In genomic region chr5:179908528-179908927, GRCh38 we compare ENCODE assay signal across 8 cellular contexts. TPM values are rescaled to one million over a fixed set of nuclear protein-coding genes. Genes with fewer than 3 reads are reported as not detected.
A peak's percentile ranks its signal among the peaks of the same experiment; 100 is the strongest.
DNase-seq lines count a peak whose midpoint lies in the region; ATAC-seq, FAIRE-seq and TF ChIP-seq lines count a peak whose summit lies in the region.

No MANE protein-coding gene starts in this region.

- H4K20me1 ChIP-seq in K562 (replicated peaks; ENCODE audit: control insufficient read depth, insufficient read depth, low read length): no peaks in the 10 kb centered on the region

- no peak for FAIRE-seq in K562 (lab: Jason Lieb, UNC)

- CTCF ChIA-PET in K562 (lab: Yijun Ruan, JAX; ENCODE audit: low intra/inter-chr PET ratio): interaction anchor here (0.7 kb wide), 1 partner anchor 42 kb away, joined by 3 read pairs; no protein-coding TSS in a partner anchor

- TF ChIP-seq POLR2A in K562 (conservative IDR thresholded peaks at IDR 0.05): no peak

- BruUV-seq in K562 (replicated peaks; lab: Mats Ljungman, UMichigan): no TSS peak

- POLR2A ChIA-PET in K562 (lab: Yijun Ruan, JAX): no interaction called here

- peak overlapping the region in 1 of 2 experiments; percentile 52; a peak in 1 of 4 replicates for H3K9ac ChIP-seq in K562 (ENCODE audit: insufficient read depth in 1 of 2, low read depth in 2 of 2, low read length in 2 of 2)

- in situ Hi-C loops in K562 (cut with MboI): no loop called here

- H3K4me1 ChIP-seq in right cardiac atrium (ENCODE audit: control insufficient read depth, insufficient read depth, low read length) (peaks cover 4% of the 10 kb centered on the region), K562 (replicated peaks in 1 of 2; ENCODE audit: control insufficient read depth in 2 of 2, insufficient read depth in 2 of 2, low read length in 2 of 2) (peaks cover 6 to 38% of the 10 kb centered on the region in 2 experiments; a peak in 4 of 5 replicates), mucosa of descending colon (ENCODE audit: low read depth) (peaks cover 7% of the 10 kb centered on the region), aorta (ENCODE audit: control insufficient read depth in 1 of 2, insufficient read depth in 2 of 2, low read length in 2 of 2) (no peaks in the 10 kb centered on the region)

- DNase-seq in right cardiac atrium (no peak), Right ventricle myocardium inferior (ENCODE audit: missing footprints) (no peak), K562 (ENCODE audit: extremely low read depth in 1 of 4, low spot score in 3 of 4) (peak in 1 of 4 experiments; percentile 14), mucosa of descending colon (peak in 2 of 3 donors; percentile 49 to 63), aorta (peak in 1 of 2 donors; percentile 56), Ammon's horn (ENCODE audit: low spot score) (no peak), dedifferentiated amniotic fluid mesenchymal stem cell (ENCODE audit: extremely low spot score) (no peak)
- DNase-seq in activated CD8-positive, alpha-beta memory T cell treated with anti-CD3 and anti-CD28 coated beads, Interleukin-2, amount 50 U/mL, for 48 hours: no peak

- H3K27ac ChIP-seq in right cardiac atrium (ENCODE audit: low read length) (no peak overlapping the region), K562 (ENCODE audit: extremely low read depth, low read depth, low read length) (no peak overlapping the region), aorta (ENCODE audit: low read depth in 1 of 2, low read length in 2 of 2) (no peak overlapping the region)

- peak; percentile 24 to 32 (median 29); a peak in 5 of 6 replicates for TF ChIP-seq CTCF in K562 (IDR thresholded peaks at IDR 0.05 in 2 of 3, conservative IDR thresholded peaks at IDR 0.05 in 1 of 3; ENCODE audit: insufficient read depth in 2 of 3, low read depth in 1 of 3, low read length in 3 of 3)
- TF ChIP-seq CTCF in mucosa of descending colon (IDR thresholded peaks at IDR 0.05): no peak

- WGBS in right cardiac atrium: 75% methylated on average over 16 of the region's 16 CpGs
- WGBS in K562 (ENCODE audit: insufficient coverage, low coverage, missing lambda C conversion rate): 64% methylated on average over 15 of the region's 16 CpGs
- WGBS in aorta, 2 donors: 86% methylated on average over 16 of the region's 16 CpGs

- H3K4me3 ChIP-seq in right cardiac atrium (ENCODE audit: low read length) (no peak overlapping the region), K562 (no peak overlapping the region), mucosa of descending colon (no peak overlapping the region), aorta (ENCODE audit: low read length in 2 of 2) (no peak overlapping the region)

- H2AFZ ChIP-seq in K562 (ENCODE audit: low read depth, low read length): no peak overlapping the region

- H3K36me3 ChIP-seq in K562 (ENCODE audit: control insufficient read depth, insufficient read depth, low read length): peaks cover 22% of the 10 kb centered on the region; the same call in 2 of the 3 replicates
- H3K36me3 ChIP-seq in mucosa of descending colon (ENCODE audit: low read depth): peaks cover 1% of the 10 kb centered on the region
- H3K36me3 ChIP-seq in aorta (ENCODE audit: control insufficient read depth in 1 of 2, insufficient read depth in 2 of 2, low read length in 1 of 2): peaks cover 0 to 5% of the 10 kb centered on the region in 2 donors

- ATAC-seq in right cardiac atrium (peak; percentile 9 to 16), Right ventricle myocardium inferior (no peak), K562 (peak; percentile 31), mucosa of descending colon (no peak), aorta (ENCODE audit: low FRiP score) (peak; percentile 17)

- peaks cover 25% of the 10 kb centered on the region for H3K79me2 ChIP-seq in K562 (ENCODE audit: control insufficient read depth, insufficient read depth, low read length)

- no peaks in the 10 kb centered on the region for H3K27me3 ChIP-seq in right cardiac atrium (ENCODE audit: control insufficient read depth, insufficient read depth)
- peaks cover 0 to 3% of the 10 kb centered on the region in 2 experiments; a peak in 1 of 5 replicates for H3K27me3 ChIP-seq in K562 (ENCODE audit: control insufficient read depth in 2 of 2, insufficient read depth in 2 of 2, low read length in 2 of 2)
- no peaks in the 10 kb centered on the region for H3K27me3 ChIP-seq in aorta (ENCODE audit: control insufficient read depth in 1 of 2, insufficient read depth in 2 of 2, low read length in 1 of 2)

- TF ChIP-seq RAD21 in K562 (CRISPR knock-in tag; conservative IDR thresholded peaks at IDR 0.05 in 1 of 2, IDR thresholded peaks at IDR 0.05 in 1 of 2): peak in 1 of 2 experiments; percentile 13; a peak in 1 of 4 replicates

- no peaks in the 10 kb centered on the region for H3K9me1 ChIP-seq in K562 (ENCODE audit: control insufficient read depth, insufficient read depth, low read length)

- intact Hi-C loops in right cardiac atrium (cut with DNase I) (loop anchor here in 1 of 4 donors (10.0 kb wide), 1 partner anchor 174 kb away; the partner anchor contains the start of gene MAML1), Right ventricle myocardium inferior (cut with DNase I) (loop anchor here (5.0 kb wide), 3 partner anchors 101 to 164 kb away; partner anchors contain the start of genes MGAT4B and RNF130), K562 (cut with micrococcal nuclease) (loop anchor here (5.0 kb wide), 1 partner anchor 101 kb away; the partner anchor contains the start of gene MGAT4B), mucosa of descending colon (cut with DNase I, micrococcal nuclease) (loop anchor here in 1 of 2 donors (5.0 kb wide), 1 partner anchor 146 kb away; no protein-coding TSS in a partner anchor), aorta (cut with DNase I) (loop anchor here (5.0 kb wide), 3 partner anchors 101 to 164 kb away; partner anchors contain the start of genes MGAT4B (in 1 of the 2) and RNF130 (in 1 of the 2))

- H3K9me3 ChIP-seq in right cardiac atrium (ENCODE audit: control insufficient read depth, low read length) (no peaks in the 10 kb centered on the region), K562 (replicated peaks; ENCODE audit: control insufficient read depth, insufficient read depth, low read depth, low read length) (no peaks in the 10 kb centered on the region), mucosa of descending colon (no peaks in the 10 kb centered on the region), aorta (ENCODE audit: control insufficient read depth, low read length) (no peaks in the 10 kb centered on the region)

- H3K4me2 ChIP-seq in K562 (ENCODE audit: insufficient read depth, low read length): no peak overlapping the region

- TF ChIP-seq EP300 in K562 (IDR thresholded peaks at IDR 0.05; ENCODE audit: low read length): no peak

TF ChIP-seq in K562, 482 proteins besides CTCF, POLR2A, EP300 and RAD21 (continues in another document):
- 0 out of 2 replicates have a peak, but pooled peaks have one; percentile 5 for TF ChIP-seq ZFX (CRISPR knock-in tag; IDR thresholded peaks at IDR 0.05)
- peak; percentile 22; the same call in 1 of the 2 replicates for TF ChIP-seq ZBTB7A (IDR thresholded peaks at IDR 0.05; ENCODE audit: borderline replicate concordance, control insufficient read depth, low read depth, low read length)

RNA-seq across cellular contexts. Expression of gene TBC1D9B, which starts 0.8 kb away (rescaled TPM):
- total RNA-seq in right cardiac atrium: 10 to 100 TPM; 36.2 to 51.5 (median 45.2) TPM
- polyA plus RNA-seq in right cardiac atrium: 39.3 TPM
- 37.1 TPM for total RNA-seq in Right ventricle myocardium inferior
- 150 and 367 TPM in 2 replicates for total RNA-seq in K562 (2011; cell fraction: chromatin; rRNA removed; ENCODE audit: low replicate concordance)
- total RNA-seq in K562 (2011; cell fraction: nucleolus; rRNA removed): 181 and 203 TPM in 2 replicates
- total RNA-seq in K562 (2011; cell fraction: nucleoplasm; rRNA removed): 151 and 162 TPM in 2 replicates
- total RNA-seq in K562 (2014; rRNA removed): 16.1 and 24.0 TPM in 2 replicates
- 13.0 and 20.7 TPM in 2 replicates for total RNA-seq in K562 (2014; rRNA removed; fragmentation: Illumina TruSeq; extraction: Trizol)
- total RNA-seq in K562 (2015; rRNA removed; fragmentation: Illumina TruSeq; extraction: Trizol): 35.8 and 36.6 TPM in 2 replicates
- 54.3 and 59.1 TPM in 2 replicates for total RNA-seq in K562 (2021)
- 33.5 and 46.0 TPM in 2 replicates for polyA plus RNA-seq in K562 (2011; rRNA removed)
- 29.6 and 41.6 TPM in 2 replicates for polyA plus RNA-seq in K562 (2011; cell fraction: cytosol; rRNA removed)
- polyA plus RNA-seq in K562 (2011; cell fraction: nucleus; rRNA removed): 213 and 357 TPM in 2 replicates
- 42.8 and 54.1 TPM in 2 replicates for polyA plus RNA-seq in K562 (2012)
- polyA plus RNA-seq in K562 (2014; fragmentation: Illumina TruSeq; extraction: Trizol): 33.7 and 37.5 TPM in 2 replicates
- polyA plus RNA-seq in K562 (2014; fragmentation: Nextera tagmentation; extraction: Ambion mirVana): 1 to 10 TPM; 2.9 to 4.2 TPM
- polyA plus RNA-seq in K562 (2014; rRNA removed): 43.7 and 51.0 TPM in 2 replicates
- 31.3 and 37.5 TPM in 2 replicates for polyA minus RNA-seq in K562 (2011; rRNA and poly(A)+ RNA removed)
- 31.0 and 44.1 TPM in 2 replicates for polyA minus RNA-seq in K562 (2011; cell fraction: cytosol; rRNA and poly(A)+ RNA removed)
- polyA minus RNA-seq in K562 (2011; cell fraction: nucleus; rRNA and poly(A)+ RNA removed): 77.8 and 93.6 TPM in 2 replicates
- total RNA-seq in mucosa of descending colon: 100 to 1,000 TPM; 115 to 117 (median 116) TPM
- 100 to 1,000 TPM in 1 of 2 donors, 10 to 100 TPM in 1; 90.0 to 120 TPM for total RNA-seq in aorta
- polyA plus RNA-seq in aorta: 10 to 100 TPM; 32.1 to 60.2 TPM

RNA-seq across cellular contexts. Expression of gene MRNIP, which starts 49.9 kb away (rescaled TPM):
- total RNA-seq in right cardiac atrium (10 to 100 TPM; 12.3 to 20.1 (median 16.4) TPM), Right ventricle myocardium inferior (12.2 TPM), K562 (2014; rRNA removed) (16.8 and 22.7 TPM in 2 replicates), K562 (2014; rRNA removed; fragmentation: Illumina TruSeq; extraction: Trizol) (7.2 and 9.7 TPM in 2 replicates), K562 (2015; rRNA removed; fragmentation: Illumina TruSeq; extraction: Trizol) (10.4 and 12.2 TPM in 2 replicates), K562 (2021) (18.4 and 20.7 TPM in 2 replicates), mucosa of descending colon (10 to 100 TPM; 20.8 to 38.3 (median 27.5) TPM), aorta (10 to 100 TPM; 22.9 to 46.6 TPM)
- polyA plus RNA-seq in right cardiac atrium (20.5 TPM), K562 (2011; rRNA removed) (25.6 and 35.4 TPM in 2 replicates), K562 (2014; fragmentation: Illumina TruSeq; extraction: Trizol) (18.0 and 18.5 TPM in 2 replicates), K562 (2014; fragmentation: Nextera tagmentation; extraction: Ambion mirVana) (1 to 10 TPM; 3.6 to 6.2 TPM), K562 (2014; rRNA removed) (39.0 and 42.7 TPM in 2 replicates), aorta (100 to 1,000 TPM in 1 of 2 donors, 10 to 100 TPM in 1; 24.2 to 103 TPM)
- total RNA-seq in K562 (2011; cell fraction: chromatin; rRNA removed; ENCODE audit: low replicate concordance): 168 and 262 TPM in 2 replicates
- total RNA-seq in K562 (2011; cell fraction: nucleolus; rRNA removed): 113 and 114 TPM in 2 replicates
- total RNA-seq in K562 (2011; cell fraction: nucleoplasm; rRNA removed): 118 and 124 TPM in 2 replicates
- polyA plus RNA-seq in K562 (2011; cell fraction: cytosol; rRNA removed): 18.4 and 20.1 TPM in 2 replicates
- polyA plus RNA-seq in K562 (2011; cell fraction: nucleus; rRNA removed): 148 and 191 TPM in 2 replicates
- polyA plus RNA-seq in K562 (2012): 18.9 and 21.4 TPM in 2 replicates
- 8.8 and 10.6 TPM in 2 replicates for polyA minus RNA-seq in K562 (2011; rRNA and poly(A)+ RNA removed)
- polyA minus RNA-seq in K562 (2011; cell fraction: cytosol; rRNA and poly(A)+ RNA removed): 5.3 and 8.0 TPM in 2 replicates
- 21.1 and 26.9 TPM in 2 replicates for polyA minus RNA-seq in K562 (2011; cell fraction: nucleus; rRNA and poly(A)+ RNA removed)

Comparison
In these comparisons a context has a peak if more than half of its experiments do, and no peak if none do; other contexts are left out.
1. ATAC-seq: peak in right cardiac atrium (2 of 2), K562 (single experiment) and aorta (single experiment); none in Right ventricle myocardium inferior (single experiment) and mucosa of descending colon (single experiment).
2. DNase-seq: peak in mucosa of descending colon (2 of 3); none in right cardiac atrium (0 of 3), Right ventricle myocardium inferior (single experiment), Ammon's horn (single experiment), dedifferentiated amniotic fluid mesenchymal stem cell (single experiment) and activated CD8-positive, alpha-beta memory T cell treated with anti-CD3 and anti-CD28 coated beads, Interleukin-2, amount 50 U/mL, for 48 hours (single experiment).